8 cellular contexts compared by ENCODE assay signal in the genomic region with DNA sequence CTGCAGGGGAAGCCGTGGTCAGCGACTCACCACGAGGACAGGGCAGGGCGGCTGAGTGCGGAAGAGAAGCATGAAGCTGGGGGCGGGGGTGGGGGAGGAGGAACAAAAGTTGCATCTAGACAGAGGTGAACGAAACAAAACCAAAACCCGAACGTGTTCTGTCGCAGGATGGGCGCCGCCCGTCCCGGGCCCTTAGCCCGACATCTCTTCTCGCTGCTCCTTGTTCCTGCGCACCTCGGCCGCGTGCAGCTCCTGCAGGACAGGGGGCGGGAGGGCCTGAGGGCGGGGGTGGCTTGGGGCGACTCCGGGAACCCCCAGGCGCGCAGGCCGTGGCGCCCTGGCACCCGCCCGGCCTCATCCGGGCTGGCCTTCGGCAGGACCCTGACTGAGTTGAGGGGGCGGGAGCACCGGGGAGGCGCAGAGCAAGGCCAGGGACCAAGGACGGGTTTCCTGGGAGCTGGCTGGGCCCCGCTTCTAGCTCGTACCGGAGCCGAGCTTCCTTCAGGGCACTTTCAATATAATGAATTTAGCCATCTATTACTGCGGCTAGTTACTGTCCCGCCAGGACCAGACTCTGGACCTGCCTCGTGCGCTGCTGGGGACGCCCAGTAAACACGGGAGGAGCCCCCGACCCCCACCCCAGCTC. TPM values are rescaled to one million over a fixed set of nuclear protein-coding genes. Genes with fewer than 3 reads are reported as not detected.
DNase-seq lines count a peak whose midpoint lies in the region; ATAC-seq and TF ChIP-seq lines count a peak whose summit lies in the region.

No MANE protein-coding gene starts in this region.

- H3K27me3 ChIP-seq in BE2C = peaks cover 3% of the 10 kb centered on the region; the same call in 1 of the 2 replicates

- H3K4me1 ChIP-seq in BE2C = peaks cover 3% of the 10 kb centered on the region

- H3K4me1 Mint-ChIP-seq in activated CD4-positive, alpha-beta memory T cell treated with anti-CD3 and anti-CD28 coated beads for 36 hours (ENCODE audit: low read depth) = peaks cover 28% of the 10 kb centered on the region
- peaks cover 3% of the 10 kb centered on the region for H3K4me1 Mint-ChIP-seq in endothelial cell (ENCODE audit: unreplicated experiment)

- peak overlapping the region; percentile 69 for H3K4me3 Mint-ChIP-seq in activated CD4-positive, alpha-beta memory T cell treated with anti-CD3 and anti-CD28 coated beads for 36 hours
- H3K4me3 Mint-ChIP-seq in endothelial cell (ENCODE audit: unreplicated experiment) = no peak overlapping the region

- POLR2A ChIA-PET in activated CD4-positive, alpha-beta memory T cell treated with anti-CD3 and anti-CD28 coated beads for 36 hours (lab: Charles Lee) = interaction anchor here (0.6 to 2.1 kb wide), 11 partner anchors 9 to 487 kb away, joined by 3 to 30 read pairs (median 3); a partner anchor contains a TSS

- peaks cover 2% of the 10 kb centered on the region for H3K36me3 Mint-ChIP-seq in activated CD4-positive, alpha-beta memory T cell treated with anti-CD3 and anti-CD28 coated beads for 36 hours
- H3K36me3 Mint-ChIP-seq in endothelial cell (ENCODE audit: low read depth, unreplicated experiment) = peaks cover 4% of the 10 kb centered on the region

- TF ChIP-seq CTCF in GM12865 (IDR thresholded peaks at IDR 0.05; ENCODE audit: insufficient read depth, low read depth, low read length, missing control alignments) (no peak), foreskin fibroblast (IDR thresholded peaks at IDR 0.05; ENCODE audit: low read depth, low read length) (no peak), BE2C (IDR thresholded peaks at IDR 0.05; ENCODE audit: low read depth, low read length) (no peak), endothelial cell (IDR thresholded peaks at IDR 0.05; ENCODE audit: unreplicated experiment) (no peak)

- ATAC-seq in HG03139 (IDR thresholded peaks at IDR 0.05; ENCODE audit: unreplicated experiment) = peak; percentile 22

- DNase-seq in GM12865 (ENCODE audit: low read depth) (peak; percentile 74), foreskin fibroblast (no peak), skeletal muscle cell (ENCODE audit: low read depth) (no peak), BE2C (no peak), endothelial cell (ENCODE audit: low spot score) (no peak), NCI-H2227 treated with DMSO at 0.1 percent for 48 hours (lab: John Stamatoyannopoulos, UW) (no peak)
- peak; percentile 69 for DNase-seq in activated CD4-positive, alpha-beta memory T cell treated with anti-CD3 and anti-CD28 coated beads for 36 hours

- H3K36me3 ChIP-seq in BE2C = peaks cover 26% of the 10 kb centered on the region

- H3K9me3 ChIP-seq in BE2C = no peaks in the 10 kb centered on the region

- peak overlapping the region; percentile 77 for H3K27ac Mint-ChIP-seq in activated CD4-positive, alpha-beta memory T cell treated with anti-CD3 and anti-CD28 coated beads for 36 hours
- H3K27ac Mint-ChIP-seq in endothelial cell (ENCODE audit: unreplicated experiment) = no peak overlapping the region

- H3K27me3 Mint-ChIP-seq in activated CD4-positive, alpha-beta memory T cell treated with anti-CD3 and anti-CD28 coated beads for 36 hours = no peaks in the 10 kb centered on the region
- peaks cover 9% of the 10 kb centered on the region for H3K27me3 Mint-ChIP-seq in endothelial cell (ENCODE audit: unreplicated experiment)

- intact Hi-C loops in activated CD4-positive, alpha-beta memory T cell treated with anti-CD3 and anti-CD28 coated beads for 36 hours (cut with micrococcal nuclease) = no loop called here

- peak overlapping the region; percentile 97 for H3K4me3 ChIP-seq in GM12865 (ENCODE audit: low read depth, low read length)
- peak overlapping the region; percentile 17 to 28 for H3K4me3 ChIP-seq in foreskin fibroblast (ENCODE audit: low read depth in 1 of 2, low read length in 2 of 2)
- H3K4me3 ChIP-seq in skeletal muscle cell (ENCODE audit: low read depth, low read length) = peak overlapping the region; percentile 40
- H3K4me3 ChIP-seq in BE2C (ENCODE audit: low read depth, low read length) = no peak overlapping the region

- CTCF ChIA-PET in activated CD4-positive, alpha-beta memory T cell treated with anti-CD3 and anti-CD28 coated beads for 36 hours (lab: Charles Lee) = interaction anchor here (0.5 to 2.3 kb wide), 22 partner anchors 10 to 450 kb away, joined by 3 to 18 read pairs (median 4); a partner anchor contains a TSS

- H3K9me3 Mint-ChIP-seq in activated CD4-positive, alpha-beta memory T cell treated with anti-CD3 and anti-CD28 coated beads for 36 hours = no peaks in the 10 kb centered on the region
- no peaks in the 10 kb centered on the region for H3K9me3 Mint-ChIP-seq in endothelial cell (ENCODE audit: unreplicated experiment)

RNA-seq across cellular contexts. Expression of a gene that starts 12.0 kb away (rescaled TPM):
- total RNA-seq in activated CD4-positive, alpha-beta memory T cell treated with anti-CD3 and anti-CD28 coated beads for 36 hours = 10 to 100 TPM; 17.3 to 18.0 TPM
- 396 TPM for polyA plus RNA-seq in BE2C (2012; ENCODE audit: insufficient read depth, insufficient read length, low read depth)
- total RNA-seq in endothelial cell (ENCODE audit: unreplicated experiment) = 12.8 TPM

RNA-seq across cellular contexts. Expression of a gene that starts 14.4 kb away (rescaled TPM):
- 10 to 100 TPM; 13.6 to 14.0 TPM for total RNA-seq in activated CD4-positive, alpha-beta memory T cell treated with anti-CD3 and anti-CD28 coated beads for 36 hours
- polyA plus RNA-seq in BE2C (2012; ENCODE audit: insufficient read depth, insufficient read length, low read depth) = 21.2 TPM
- 11.2 TPM for total RNA-seq in endothelial cell (ENCODE audit: unreplicated experiment)

RNA-seq across cellular contexts. Expression of a gene that starts 16.8 kb away (rescaled TPM):
- 10 to 100 TPM; 38.0 to 38.3 TPM for total RNA-seq in activated CD4-positive, alpha-beta memory T cell treated with anti-CD3 and anti-CD28 coated beads for 36 hours
- polyA plus RNA-seq in BE2C (2012; ENCODE audit: insufficient read depth, insufficient read length, low read depth) = 73.4 TPM
- 20.2 TPM for total RNA-seq in endothelial cell (ENCODE audit: unreplicated experiment)

RNA-seq across cellular contexts. Expression of a gene that starts 55.2 kb away (rescaled TPM):
- not detected for total RNA-seq in activated CD4-positive, alpha-beta memory T cell treated with anti-CD3 and anti-CD28 coated beads for 36 hours
- not detected for polyA plus RNA-seq in BE2C (2012; ENCODE audit: insufficient read depth, insufficient read length, low read depth)
- total RNA-seq in endothelial cell (ENCODE audit: unreplicated experiment) = not detected

Comparison
In these comparisons a context has a peak if more than half of its experiments do, and no peak if none do; other contexts are left out.
1. DNase-seq: peak in GM12865 (single experiment) and activated CD4-positive, alpha-beta memory T cell treated with anti-CD3 and anti-CD28 coated beads for 36 hours (single experiment); none in foreskin fibroblast (0 of 2), skeletal muscle cell (single experiment), BE2C (single experiment), endothelial cell (single experiment) and NCI-H2227 treated with DMSO at 0.1 percent for 48 hours (single experiment).